In genomic region chr2:37100054-37100453, GRCh38 we compare ENCODE assay signal across 20 cellular contexts.
"Had no signal": no experiment of that assay in that cellular context is flagged by ENCODE, and none has a peak within 500 bp of the region (broad histone marks: within the 10 kb centered on the region; RNA-seq: fewer than 3 reads in every experiment).

No MANE protein-coding gene starts in this region.

- H2AFZ ChIP-seq: neural progenitor cell had no signal

- H3K27me3 Mint-ChIP-seq: activated CD4-positive, alpha-beta T cell treated with anti-CD3 and anti-CD28 coated beads, Interleukin-2, amount 10 ng/mL, durations not matched to agents 24 days and 14 days; activated T-helper 17 cell treated with anti-CD3 and anti-CD28 coated beads, Interleukin-2, amount 50 U/mL, for 72 hours; stimulated activated naive B cell treated with anti-CD40 and anti-IgM and Interleukin-4, amounts not matched to agents 10 μg/mL and 1 μg/mL and 100 μg/mL, for 72 hours had no signal

- H3K27ac ChIP-seq: heart left ventricle, neural progenitor cell, transverse colon, vagina had no signal

- H3K4me1 Mint-ChIP-seq: activated T-helper 17 cell treated with anti-CD3 and anti-CD28 coated beads, Interleukin-2, amount 50 U/mL, for 72 hours; neural progenitor cell had no signal

- H3K9me3 ChIP-seq: heart left ventricle, transverse colon, vagina had no signal

- H3K4me3 ChIP-seq: heart left ventricle, neural progenitor cell, smooth muscle cell, transverse colon, vagina had no signal

- ATAC-seq: activated T-helper 17 cell treated with anti-CD3 and anti-CD28 coated beads, Interleukin-2, amount 50 U/mL, for 72 hours; heart left ventricle; left colon; sciatic nerve; stimulated activated naive B cell treated with anti-CD40 and anti-IgM and Interleukin-4, amounts not matched to agents 10 μg/mL and 1 μg/mL and 100 μg/mL, for 72 hours had no signal

- H3K36me3 ChIP-seq: neural progenitor cell had no signal

- H3K4me2 ChIP-seq: neural progenitor cell, smooth muscle cell had no signal

- H3K27me3 ChIP-seq: heart left ventricle, neural progenitor cell, transverse colon, vagina had no signal

- H3K4me3 Mint-ChIP-seq: activated CD4-positive, alpha-beta T cell treated with anti-CD3 and anti-CD28 coated beads, Interleukin-2, amount 10 ng/mL, durations not matched to agents 24 days and 14 days; activated T-helper 17 cell treated with anti-CD3 and anti-CD28 coated beads, Interleukin-2, amount 50 U/mL, for 72 hours; neural progenitor cell; stimulated activated naive B cell treated with anti-CD40 and anti-IgM and Interleukin-4, amounts not matched to agents 10 μg/mL and 1 μg/mL and 100 μg/mL, for 72 hours; T-helper 1 cell treated with Interleukin-12 subunit alpha and Interleukin-12 subunit beta and Interleukin-4 antibody, amounts not matched to agents 30 μg/mL and 1 μg/mL, for 36 hours had no signal

- H3K9me3 Mint-ChIP-seq: activated CD4-positive, alpha-beta T cell treated with anti-CD3 and anti-CD28 coated beads, Interleukin-2, amount 10 ng/mL, durations not matched to agents 24 days and 14 days; activated T-helper 17 cell treated with anti-CD3 and anti-CD28 coated beads, Interleukin-2, amount 50 U/mL, for 72 hours; neural progenitor cell; stimulated activated naive B cell treated with anti-CD40 and anti-IgM and Interleukin-4, amounts not matched to agents 10 μg/mL and 1 μg/mL and 100 μg/mL, for 72 hours; T-helper 1 cell treated with Interleukin-12 subunit alpha and Interleukin-12 subunit beta and Interleukin-4 antibody, amounts not matched to agents 30 μg/mL and 1 μg/mL, for 36 hours had no signal

- H3K9ac ChIP-seq: neural progenitor cell had no signal

- DNase-seq: activated CD4-positive, alpha-beta T cell treated with anti-CD3 and anti-CD28 coated beads, Interleukin-2, amount 10 ng/mL, durations not matched to agents 24 days and 14 days; activated naive CD4-positive, alpha-beta T cell; activated T-cell treated with anti-CD3 and anti-CD28 coated beads, Interleukin-2, amount 50 U/mL, for 1 hour; cortex of kidney; heart left ventricle; islet precursor cell; left colon; mesenchymal stem cell; posterior cingulate gyrus; stimulated activated CD4-positive, alpha-beta T cell treated with anti-CD3 and anti-CD28 coated beads, Interleukin-15, amount 100 ng/mL, for 24 hours; stimulated activated CD8-positive, alpha-beta memory T cell treated with anti-CD3 and anti-CD28 coated beads, Interleukin-4, amount 100 ng/mL, for 48 hours; stimulated activated naive B cell treated with anti-CD40 and anti-IgM and Interleukin-4, amounts not matched to agents 10 μg/mL and 1 μg/mL and 100 μg/mL, for 72 hours; T1000; transverse colon had no signal

- H3K27ac Mint-ChIP-seq: activated T-helper 17 cell treated with anti-CD3 and anti-CD28 coated beads, Interleukin-2, amount 50 U/mL, for 72 hours; neural progenitor cell; T-helper 1 cell treated with Interleukin-12 subunit alpha and Interleukin-12 subunit beta and Interleukin-4 antibody, amounts not matched to agents 30 μg/mL and 1 μg/mL, for 36 hours had no signal

- H3K4me1 ChIP-seq: heart left ventricle, neural progenitor cell, transverse colon, vagina had no signal
